8 cellular contexts compared by ENCODE assay signal in the genomic region with DNA sequence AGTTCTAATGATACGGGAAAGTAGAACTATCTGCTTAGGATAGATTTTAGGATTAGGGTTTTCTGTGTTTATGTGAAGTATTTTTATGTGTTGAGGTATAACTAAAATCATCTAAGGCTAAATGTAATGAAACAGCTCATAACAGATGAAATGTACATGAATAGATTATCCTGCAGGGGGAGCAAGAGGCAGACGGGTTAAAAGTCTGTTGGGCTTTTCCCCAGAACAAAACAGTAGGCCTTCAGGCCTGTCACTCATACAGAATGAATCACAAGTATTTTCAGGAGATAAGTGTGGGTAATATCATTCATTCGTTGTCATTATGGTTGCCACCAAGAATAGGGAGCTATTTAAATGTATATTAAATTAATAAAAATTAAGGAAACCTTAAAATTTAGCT.
A peak's percentile ranks its signal among the peaks of the same experiment; 100 is the strongest.
DNase-seq lines count a peak whose midpoint lies in the region; ATAC-seq and TF ChIP-seq lines count a peak whose summit lies in the region.

No MANE protein-coding gene starts in this region.

- no peak for TF ChIP-seq POLR2A in vagina (IDR thresholded peaks at IDR 0.05)

- peak; percentile 61 for TF ChIP-seq CTCF in mesothelial cell of epicardium (IDR thresholded peaks at IDR 0.05; ENCODE audit: unreplicated experiment)
- TF ChIP-seq CTCF in vagina (IDR thresholded peaks at IDR 0.05) = peak in 2 of 3 experiments; percentile 5 to 42

- peaks cover 30% of the 10 kb centered on the region for H3K36me3 Mint-ChIP-seq in activated CD8-positive, alpha-beta memory T cell treated with anti-CD3 and anti-CD28 coated beads, Interleukin-2, amount 10 ng/mL, durations not matched to agents 7 days and 5 days
- peaks cover 75% of the 10 kb centered on the region for H3K36me3 Mint-ChIP-seq in dendritic cell treated with granulocyte-macrophage colony-stimulating factor and Interleukin-4, amounts not matched to agents 40 ng/mL and 50 ng/mL, for 4 days (ENCODE audit: low read depth)
- peaks cover 51% of the 10 kb centered on the region for H3K36me3 Mint-ChIP-seq in mesothelial cell of epicardium

- no peak overlapping the region for H3K4me3 ChIP-seq in vagina

- H3K27me3 ChIP-seq in vagina = no peaks in the 10 kb centered on the region

- intact Hi-C loops in dendritic cell treated with granulocyte-macrophage colony-stimulating factor and Interleukin-4, amounts not matched to agents 40 ng/mL and 50 ng/mL, for 4 days (cut with micrococcal nuclease) = loop anchor here (2.0 to 10.0 kb wide), 4 partner anchors 101 to 561 kb away; no protein-coding TSS in a partner anchor
- intact Hi-C loops in vagina (cut with DNase I) = loop anchor here (10.0 kb wide), 1 partner anchor 361 kb away; no protein-coding TSS in a partner anchor

- H3K4me3 Mint-ChIP-seq in activated CD8-positive, alpha-beta memory T cell treated with anti-CD3 and anti-CD28 coated beads, Interleukin-2, amount 10 ng/mL, durations not matched to agents 7 days and 5 days = no peak overlapping the region
- no peak overlapping the region for H3K4me3 Mint-ChIP-seq in dendritic cell treated with granulocyte-macrophage colony-stimulating factor and Interleukin-4, amounts not matched to agents 40 ng/mL and 50 ng/mL, for 4 days
- no peak overlapping the region for H3K4me3 Mint-ChIP-seq in mesothelial cell of epicardium

- peaks cover 40% of the 10 kb centered on the region for H3K4me1 ChIP-seq in vagina

- peaks cover 0 to 22% of the 10 kb centered on the region in 2 donors for H3K36me3 ChIP-seq in vagina

- CTCF ChIA-PET in activated CD8-positive, alpha-beta memory T cell treated with anti-CD3 and anti-CD28 coated beads, Interleukin-2, amount 10 ng/mL, durations not matched to agents 7 days and 5 days (lab: Charles Lee) = interaction anchor here (0.5 to 3.7 kb wide), 24 partner anchors 9 to 560 kb away, joined by 3 to 30 read pairs (median 4); partner anchors contain the start of gene RFX8

- no peak overlapping the region for H3K27ac Mint-ChIP-seq in activated CD8-positive, alpha-beta memory T cell treated with anti-CD3 and anti-CD28 coated beads, Interleukin-2, amount 10 ng/mL, durations not matched to agents 7 days and 5 days
- H3K27ac Mint-ChIP-seq in dendritic cell treated with granulocyte-macrophage colony-stimulating factor and Interleukin-4, amounts not matched to agents 40 ng/mL and 50 ng/mL, for 4 days = peak overlapping the region; percentile 63
- no peak overlapping the region for H3K27ac Mint-ChIP-seq in mesothelial cell of epicardium

- H3K9me3 ChIP-seq in vagina = no peaks in the 10 kb centered on the region

- ATAC-seq in activated CD8-positive, alpha-beta memory T cell treated with anti-CD3 and anti-CD28 coated beads, Interleukin-2, amount 10 ng/mL, durations not matched to agents 7 days and 5 days = peak; percentile 55
- peak; percentile 61 for ATAC-seq in HG03442 (IDR thresholded peaks at IDR 0.05; ENCODE audit: unreplicated experiment)

- no peak overlapping the region for H3K27ac ChIP-seq in vagina

- H3K27me3 Mint-ChIP-seq in activated CD8-positive, alpha-beta memory T cell treated with anti-CD3 and anti-CD28 coated beads, Interleukin-2, amount 10 ng/mL, durations not matched to agents 7 days and 5 days = no peaks in the 10 kb centered on the region
- H3K27me3 Mint-ChIP-seq in dendritic cell treated with granulocyte-macrophage colony-stimulating factor and Interleukin-4, amounts not matched to agents 40 ng/mL and 50 ng/mL, for 4 days = no peaks in the 10 kb centered on the region
- H3K27me3 Mint-ChIP-seq in mesothelial cell of epicardium (ENCODE audit: low read depth) = no peaks in the 10 kb centered on the region

- H3K9me3 Mint-ChIP-seq in activated CD8-positive, alpha-beta memory T cell treated with anti-CD3 and anti-CD28 coated beads, Interleukin-2, amount 10 ng/mL, durations not matched to agents 7 days and 5 days (ENCODE audit: low read depth) = no peaks in the 10 kb centered on the region
- no peaks in the 10 kb centered on the region for H3K9me3 Mint-ChIP-seq in dendritic cell treated with granulocyte-macrophage colony-stimulating factor and Interleukin-4, amounts not matched to agents 40 ng/mL and 50 ng/mL, for 4 days
- peaks cover 5% of the 10 kb centered on the region for H3K9me3 Mint-ChIP-seq in mesothelial cell of epicardium

- H3K4me1 Mint-ChIP-seq in activated CD8-positive, alpha-beta memory T cell treated with anti-CD3 and anti-CD28 coated beads, Interleukin-2, amount 10 ng/mL, durations not matched to agents 7 days and 5 days = peaks cover 2% of the 10 kb centered on the region
- H3K4me1 Mint-ChIP-seq in dendritic cell treated with granulocyte-macrophage colony-stimulating factor and Interleukin-4, amounts not matched to agents 40 ng/mL and 50 ng/mL, for 4 days (ENCODE audit: low read depth) = peaks cover 26% of the 10 kb centered on the region
- H3K4me1 Mint-ChIP-seq in mesothelial cell of epicardium = peaks cover 9% of the 10 kb centered on the region

- no peak for DNase-seq in activated CD8-positive, alpha-beta memory T cell treated with anti-CD3 and anti-CD28 coated beads, Interleukin-2, amount 10 ng/mL, durations not matched to agents 7 days and 5 days
- no peak for DNase-seq in activated CD8-positive, alpha-beta memory T cell treated with anti-CD3 and anti-CD28 coated beads, Interleukin-2, amount 50 U/mL, for 48 hours
- DNase-seq in SK-N-DZ (ENCODE audit: low spot score) = peak; percentile 9
- DNase-seq in mesothelial cell of epicardium (ENCODE audit: low spot score in 2 of 2, unreplicated experiment in 2 of 2) = no peak
- no peak for DNase-seq in vagina (ENCODE audit: extremely low spot score in 2 of 2)
- DNase-seq in mesenteric fat pad (ENCODE audit: low spot score) = no peak
